ENCODE assay signal across 8 cellular contexts in genomic region chr3:143885803-143886427, GRCh38.
DNase-seq lines count a peak whose midpoint lies in the region; ATAC-seq, FAIRE-seq and TF ChIP-seq lines count a peak whose summit lies in the region.

No MANE protein-coding gene starts in this region.

- H3K36me3 ChIP-seq in RWPE2 (ENCODE audit: low read depth), result no peaks in the 10 kb centered on the region

- DNase-seq in stimulated activated CD4-positive, alpha-beta T cell treated with anti-CD3 and anti-CD28 coated beads, Interleukin-15, amount 100 ng/mL, for 24 hours, result peak; percentile 26
- no peak for DNase-seq in stimulated activated CD4-positive, alpha-beta T cell treated with anti-CD3 and anti-CD28 coated beads, Interleukin-4, amount 100 ng/mL, for 1 hour
- DNase-seq in HTR-8/SVneo (ENCODE audit: insufficient read length, low spot score) (peak; percentile 20), RWPE2 (ENCODE audit: low spot score) (no peak), coronary artery (ENCODE audit: low spot score) (no peak), middle frontal gyrus (ENCODE audit: extremely low spot score, low spot score) (peak; percentile 19)
- DNase-seq in NK-92 treated with Interleukin-12 subunit alpha and Interleukin-12 subunit beta, amount 100 ng/mL, for 24 hours (lab: John Stamatoyannopoulos, UW), result no peak

- no peak for FAIRE-seq in HTR-8/SVneo (lab: Jason Lieb, UNC)

- H3K4me1 ChIP-seq in RWPE2 (ENCODE audit: insufficient read depth, poor library complexity, severe bottlenecking), result peaks cover 6% of the 10 kb centered on the region

- H3K27ac ChIP-seq in RWPE2 (ENCODE audit: poor library complexity, severe bottlenecking) (no peak overlapping the region), coronary artery (no peak overlapping the region)

- no peak overlapping the region for H3K4me3 ChIP-seq in RWPE2 (ENCODE audit: severe bottlenecking)
- H3K4me3 ChIP-seq in coronary artery, result no peak overlapping the region

- no peaks in the 10 kb centered on the region for H3K9me3 ChIP-seq in RWPE2 (ENCODE audit: severe bottlenecking)

- no peaks in the 10 kb centered on the region for H3K27me3 ChIP-seq in RWPE2 (ENCODE audit: insufficient read depth, poor library complexity, severe bottlenecking)

- ATAC-seq in GM21723 (IDR thresholded peaks at IDR 0.05; ENCODE audit: unreplicated experiment), result peak; percentile 93
- ATAC-seq in RWPE2 (ENCODE audit: low read depth), result peak; percentile 76

- TF ChIP-seq CTCF in RWPE2 (IDR thresholded peaks at IDR 0.05; ENCODE audit: poor library complexity, severe bottlenecking), result peak; percentile 87
- peak; percentile 52 for TF ChIP-seq CTCF in coronary artery (IDR thresholded peaks at IDR 0.05)

Comparison
In these comparisons a context has a peak if more than half of its experiments do, and no peak if none do; other contexts are left out.
1. DNase-seq: peak in stimulated activated CD4-positive, alpha-beta T cell treated with anti-CD3 and anti-CD28 coated beads, Interleukin-15, amount 100 ng/mL, for 24 hours (single experiment), HTR-8/SVneo (single experiment) and middle frontal gyrus (single experiment); none in stimulated activated CD4-positive, alpha-beta T cell treated with anti-CD3 and anti-CD28 coated beads, Interleukin-4, amount 100 ng/mL, for 1 hour (single experiment), RWPE2 (single experiment), coronary artery (single experiment) and NK-92 treated with Interleukin-12 subunit alpha and Interleukin-12 subunit beta, amount 100 ng/mL, for 24 hours (single experiment).